ENCODE assay signal across 26 cellular contexts in the genomic region with DNA sequence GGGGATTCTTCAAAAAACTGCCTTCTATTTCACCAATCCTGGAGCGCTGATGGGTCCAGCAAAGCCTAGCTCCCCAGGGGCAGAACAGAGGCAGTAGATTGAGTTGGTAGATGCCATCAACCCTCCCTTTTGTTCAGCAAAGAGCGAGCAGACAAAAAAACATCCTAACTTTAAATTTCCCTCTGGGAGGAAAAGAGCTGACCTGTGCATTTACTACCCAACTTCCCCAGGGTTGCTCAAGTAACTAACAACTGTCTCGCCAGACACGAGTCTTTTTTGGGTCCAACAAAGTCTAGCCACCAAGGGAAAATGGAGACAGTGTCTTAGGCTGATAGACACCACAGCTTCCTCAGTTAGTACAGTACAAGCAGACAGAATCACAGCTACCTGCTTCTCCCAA.
"Had no signal": no experiment of that assay in that cellular context is flagged by ENCODE, and none has a peak within 500 bp of the region (broad histone marks: within the 10 kb centered on the region; RNA-seq: fewer than 3 reads in every experiment).

No MANE protein-coding gene starts in this region.

- DNase-seq: stimulated activated CD4-positive, alpha-beta T cell treated with anti-CD3 and anti-CD28 coated beads, Interleukin-2, amount 100 ng/mL, for 48 hours; stimulated activated CD4-positive, alpha-beta T cell treated with anti-CD3 and anti-CD28 coated beads, Interleukin-4, amount 100 ng/mL, for 1 hour; stimulated activated CD4-positive, alpha-beta T cell treated with anti-CD3 and anti-CD28 coated beads, Interleukin-4, amount 100 ng/mL, for 24 hours; stimulated activated CD4-positive, alpha-beta T cell treated with anti-CD3 and anti-CD28 coated beads, Interleukin-4, amount 100 ng/mL, for 4 hours; stimulated activated CD8-positive, alpha-beta memory T cell treated with anti-CD3 and anti-CD28 coated beads, Interleukin-4, amount 100 ng/mL, for 48 hours; stimulated activated naive B cell treated with anti-CD40 and anti-IgM and Interleukin-4, amounts not matched to agents 10 μg/mL and 1 μg/mL and 100 μg/mL, for 72 hours; stimulated activated naive CD4-positive, alpha-beta T cell; stimulated activated naive CD4-positive, alpha-beta T cell treated with Interleukin-2 at 50 U/mL for 16 hours; stimulated activated naive CD8-positive, alpha-beta T cell treated with anti-CD3 and anti-CD28 coated beads, Interleukin-15, amount 100 ng/mL, for 72 hours; stimulated activated naive CD8-positive, alpha-beta T cell treated with anti-CD3 and anti-CD28 coated beads, Interleukin-15, Interleukin-2, amounts not matched to agents 100 U/mL and 50 U/mL, for 24 hours; stomach; substantia nigra; testis; thyroid gland; tibial artery; transverse colon; upper lobe of left lung; upper lobe of right lung; uterus had no signal

- H3K36me3 ChIP-seq: stomach, suprapubic skin, thoracic aorta, thyroid gland, tibial artery, tibial nerve, transverse colon, upper lobe of left lung, upper lobe of right lung, uterus, vagina had no signal

- H3K27ac ChIP-seq: stomach, suprapubic skin, testis, thoracic aorta, thyroid gland, tibial artery, tibial nerve, transverse colon, upper lobe of left lung, upper lobe of right lung, uterus, vagina had no signal

- ATAC-seq: stimulated activated effector memory CD8-positive, alpha-beta T cell treated with anti-CD3 and anti-CD28 coated beads, Interleukin-12 subunit alpha, Interleukin-12 subunit beta, amount 100 ng/mL, for 72 hours; stimulated activated memory B cell treated with anti-CD40 and anti-IgM and Interleukin-4, amounts not matched to agents 10 μg/mL and 1 μg/mL and 100 μg/mL, for 72 hours; stimulated activated naive B cell treated with anti-CD40 and anti-IgM and Interleukin-4, amounts not matched to agents 10 μg/mL and 1 μg/mL and 100 μg/mL, for 72 hours; stimulated activated naive CD8-positive, alpha-beta T cell treated with anti-CD3 and anti-CD28 coated beads, Interleukin-15, amount 100 ng/mL, for 72 hours; stimulated activated naive CD8-positive, alpha-beta T cell treated with anti-CD3 and anti-CD28 coated beads, Interleukin-15, Interleukin-2, amounts not matched to agents 100 U/mL and 50 U/mL, for 24 hours; upper lobe of right lung had no signal

- H3K4me3 ChIP-seq: stomach, suprapubic skin, testis, thoracic aorta, thyroid gland, tibial artery, tibial nerve, transverse colon, upper lobe of left lung, upper lobe of right lung, uterus, vagina had no signal

- H3K4me1 ChIP-seq: stomach, suprapubic skin, testis, thyroid gland, tibial artery, tibial nerve, transverse colon, upper lobe of left lung, upper lobe of right lung, uterus, vagina had no signal

- H3K9me3 ChIP-seq: testis, thyroid gland, uterus, vagina had no signal

- H3K27me3 ChIP-seq: stomach, suprapubic skin, testis, thyroid gland, tibial artery, tibial nerve, transverse colon, upper lobe of left lung, upper lobe of right lung, uterus, vagina had no signal

- FAIRE-seq: urothelium cell line had no signal
